ENCODE assay signal across 2 cellular contexts in the genomic region with DNA sequence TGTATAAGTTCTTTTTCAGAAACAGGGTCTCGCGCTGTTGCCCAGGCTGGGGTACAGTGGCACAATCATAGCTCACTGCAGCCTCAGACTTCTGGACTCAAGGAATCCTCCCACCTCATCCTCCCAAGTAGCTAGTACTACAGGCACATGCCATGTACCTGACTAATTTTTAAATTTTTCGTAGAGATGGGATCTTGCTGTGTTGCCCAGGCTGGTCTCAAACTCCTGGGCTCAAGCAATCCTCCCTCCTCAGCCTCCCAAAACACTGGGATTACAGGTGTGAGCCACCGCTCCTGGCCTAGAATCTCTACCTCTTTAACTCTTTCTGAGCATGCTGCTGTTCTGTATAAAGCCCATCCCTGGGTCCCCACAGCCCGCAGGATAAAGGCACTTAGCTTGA. TPM values are rescaled to one million over a fixed set of nuclear protein-coding genes. Genes with fewer than 3 reads are reported as not detected.
"Had no signal": no experiment of that assay in that cellular context is flagged by ENCODE, and none has a peak within 500 bp of the region (broad histone marks: within the 10 kb centered on the region; RNA-seq: fewer than 3 reads in every experiment).

No MANE protein-coding gene starts in this region.

RNA-seq across cellular contexts. Expression of gene GATA3, which starts 23.3 kb away (rescaled TPM):
- total RNA-seq: GM23248, GM23338 had no signal
- polyA plus RNA-seq: GM23248 had no signal
